In the genomic region with DNA sequence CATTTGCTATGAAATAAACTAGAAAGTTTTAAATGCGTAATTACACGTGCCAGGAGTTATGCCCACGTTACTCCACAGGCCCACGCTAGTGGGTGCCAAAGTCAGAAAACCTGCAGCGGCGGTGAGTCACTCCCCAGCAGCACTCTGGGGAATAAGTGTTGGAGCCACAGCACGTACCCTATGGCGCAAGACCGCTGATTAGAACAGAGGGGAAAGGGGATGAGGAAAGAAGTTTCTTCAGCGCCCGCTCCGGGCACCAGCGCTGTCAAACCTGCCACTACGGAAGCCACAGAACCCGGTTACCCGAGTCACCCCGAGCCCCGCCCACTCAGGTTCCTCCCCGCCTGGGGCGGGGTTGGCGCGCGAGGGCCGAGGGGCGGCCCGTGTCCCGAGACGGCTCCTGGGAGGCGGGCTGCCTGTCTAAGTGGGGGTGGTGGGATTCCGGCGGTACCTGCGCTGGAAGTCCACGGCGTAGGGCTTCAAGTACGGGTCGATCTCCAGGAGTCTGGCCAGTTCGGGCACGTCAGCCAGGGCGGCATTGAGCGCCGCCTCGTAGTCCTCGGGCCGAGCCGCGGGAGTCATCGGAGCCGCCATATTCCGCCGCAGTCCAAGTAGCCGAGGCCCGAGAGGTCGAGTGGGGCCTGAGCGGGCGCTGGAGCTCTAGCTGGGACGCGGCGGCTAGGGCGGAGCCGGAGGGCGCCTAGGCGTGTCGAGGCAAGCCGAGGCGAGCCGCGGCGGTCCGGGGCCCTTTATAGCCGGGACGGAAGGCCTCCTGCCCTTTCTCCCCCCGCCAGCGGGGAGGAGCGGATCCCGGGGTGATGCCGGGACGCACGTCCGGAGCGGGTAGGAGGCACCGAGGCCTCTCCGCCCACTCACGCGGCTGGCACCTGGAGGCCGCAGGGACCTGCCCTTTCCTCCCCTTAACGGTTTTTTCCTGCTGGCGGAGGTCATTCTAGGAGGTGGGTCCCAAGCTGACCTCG, we compare ENCODE assay signal across 1 cellular context.
TF ChIP-seq lines count a peak whose summit lies in the region.

A gene (minus strand): TSS at position 722 of the 980 bp plus-strand sequence. CDS start 128 bp downstream, at position 594.

TF ChIP-seq in K562, 482 proteins besides CTCF, POLR2A, EP300 and RAD21 (continued from another document and continues in another):
- TF ChIP-seq, protein P1, sequence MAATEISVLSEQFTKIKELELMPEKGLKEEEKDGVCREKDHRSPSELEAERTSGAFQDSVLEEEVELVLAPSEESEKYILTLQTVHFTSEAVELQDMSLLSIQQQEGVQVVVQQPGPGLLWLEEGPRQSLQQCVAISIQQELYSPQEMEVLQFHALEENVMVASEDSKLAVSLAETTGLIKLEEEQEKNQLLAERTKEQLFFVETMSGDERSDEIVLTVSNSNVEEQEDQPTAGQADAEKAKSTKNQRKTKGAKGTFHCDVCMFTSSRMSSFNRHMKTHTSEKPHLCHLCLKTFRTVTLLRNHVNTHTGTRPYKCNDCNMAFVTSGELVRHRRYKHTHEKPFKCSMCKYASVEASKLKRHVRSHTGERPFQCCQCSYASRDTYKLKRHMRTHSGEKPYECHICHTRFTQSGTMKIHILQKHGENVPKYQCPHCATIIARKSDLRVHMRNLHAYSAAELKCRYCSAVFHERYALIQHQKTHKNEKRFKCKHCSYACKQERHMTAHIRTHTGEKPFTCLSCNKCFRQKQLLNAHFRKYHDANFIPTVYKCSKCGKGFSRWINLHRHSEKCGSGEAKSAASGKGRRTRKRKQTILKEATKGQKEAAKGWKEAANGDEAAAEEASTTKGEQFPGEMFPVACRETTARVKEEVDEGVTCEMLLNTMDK (IDR thresholded peaks at IDR 0.05; ENCODE audit: borderline replicate concordance, insufficient read depth, low read depth, low read length, poor library complexity, severe bottlenecking) = peak; percentile 21
- peak; percentile 58; the same call in 1 of the 2 replicates for TF ChIP-seq MYNN (IDR thresholded peaks at IDR 0.05)
- no peak for TF ChIP-seq MYNN (CRISPR knock-in tag; IDR thresholded peaks at IDR 0.05)
- TF ChIP-seq, protein P2, sequence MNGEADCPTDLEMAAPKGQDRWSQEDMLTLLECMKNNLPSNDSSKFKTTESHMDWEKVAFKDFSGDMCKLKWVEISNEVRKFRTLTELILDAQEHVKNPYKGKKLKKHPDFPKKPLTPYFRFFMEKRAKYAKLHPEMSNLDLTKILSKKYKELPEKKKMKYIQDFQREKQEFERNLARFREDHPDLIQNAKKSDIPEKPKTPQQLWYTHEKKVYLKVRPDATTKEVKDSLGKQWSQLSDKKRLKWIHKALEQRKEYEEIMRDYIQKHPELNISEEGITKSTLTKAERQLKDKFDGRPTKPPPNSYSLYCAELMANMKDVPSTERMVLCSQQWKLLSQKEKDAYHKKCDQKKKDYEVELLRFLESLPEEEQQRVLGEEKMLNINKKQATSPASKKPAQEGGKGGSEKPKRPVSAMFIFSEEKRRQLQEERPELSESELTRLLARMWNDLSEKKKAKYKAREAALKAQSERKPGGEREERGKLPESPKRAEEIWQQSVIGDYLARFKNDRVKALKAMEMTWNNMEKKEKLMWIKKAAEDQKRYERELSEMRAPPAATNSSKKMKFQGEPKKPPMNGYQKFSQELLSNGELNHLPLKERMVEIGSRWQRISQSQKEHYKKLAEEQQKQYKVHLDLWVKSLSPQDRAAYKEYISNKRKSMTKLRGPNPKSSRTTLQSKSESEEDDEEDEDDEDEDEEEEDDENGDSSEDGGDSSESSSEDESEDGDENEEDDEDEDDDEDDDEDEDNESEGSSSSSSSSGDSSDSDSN (IDR thresholded peaks at IDR 0.05; ENCODE audit: borderline replicate concordance in 1 of 2, low read depth in 2 of 2, low read length in 2 of 2) = peak in 1 of 2 experiments; percentile 87; a peak in 3 of 4 replicates
- TF ChIP-seq CBFA2T3 (IDR thresholded peaks at IDR 0.05) = peak; percentile 52
- TF ChIP-seq LARP7 (IDR thresholded peaks at IDR 0.05) = no peak
- TF ChIP-seq SMARCA4 (IDR thresholded peaks at IDR 0.05) = peak; percentile 50; the same call in 1 of the 2 replicates
- TF ChIP-seq POLR2B (IDR thresholded peaks at IDR 0.05; ENCODE audit: low read depth, partially characterized antibody) = peak; percentile 64
- TF ChIP-seq CREBBP (IDR thresholded peaks at IDR 0.05; ENCODE audit: low read depth, low read length) = no peak
- TF ChIP-seq NCOA6 (IDR thresholded peaks at IDR 0.05) = peak; percentile 51; the same call in 1 of the 2 replicates
- TF ChIP-seq ATF7 (IDR thresholded peaks at IDR 0.05) = peak; percentile 54; the same call in 1 of the 2 replicates
- TF ChIP-seq DPF2 (IDR thresholded peaks at IDR 0.05) = 0 out of 2 replicates have a peak, but pooled peaks have one; percentile 33
- TF ChIP-seq ZBTB17 (CRISPR knock-in tag; IDR thresholded peaks at IDR 0.05) = peak; percentile 99
- peak; percentile 82 for TF ChIP-seq HMGN3 (IDR thresholded peaks at IDR 0.05; ENCODE audit: borderline replicate concordance, extremely low read depth, insufficient read length, low read depth, low read length)
- TF ChIP-seq, protein P3, sequence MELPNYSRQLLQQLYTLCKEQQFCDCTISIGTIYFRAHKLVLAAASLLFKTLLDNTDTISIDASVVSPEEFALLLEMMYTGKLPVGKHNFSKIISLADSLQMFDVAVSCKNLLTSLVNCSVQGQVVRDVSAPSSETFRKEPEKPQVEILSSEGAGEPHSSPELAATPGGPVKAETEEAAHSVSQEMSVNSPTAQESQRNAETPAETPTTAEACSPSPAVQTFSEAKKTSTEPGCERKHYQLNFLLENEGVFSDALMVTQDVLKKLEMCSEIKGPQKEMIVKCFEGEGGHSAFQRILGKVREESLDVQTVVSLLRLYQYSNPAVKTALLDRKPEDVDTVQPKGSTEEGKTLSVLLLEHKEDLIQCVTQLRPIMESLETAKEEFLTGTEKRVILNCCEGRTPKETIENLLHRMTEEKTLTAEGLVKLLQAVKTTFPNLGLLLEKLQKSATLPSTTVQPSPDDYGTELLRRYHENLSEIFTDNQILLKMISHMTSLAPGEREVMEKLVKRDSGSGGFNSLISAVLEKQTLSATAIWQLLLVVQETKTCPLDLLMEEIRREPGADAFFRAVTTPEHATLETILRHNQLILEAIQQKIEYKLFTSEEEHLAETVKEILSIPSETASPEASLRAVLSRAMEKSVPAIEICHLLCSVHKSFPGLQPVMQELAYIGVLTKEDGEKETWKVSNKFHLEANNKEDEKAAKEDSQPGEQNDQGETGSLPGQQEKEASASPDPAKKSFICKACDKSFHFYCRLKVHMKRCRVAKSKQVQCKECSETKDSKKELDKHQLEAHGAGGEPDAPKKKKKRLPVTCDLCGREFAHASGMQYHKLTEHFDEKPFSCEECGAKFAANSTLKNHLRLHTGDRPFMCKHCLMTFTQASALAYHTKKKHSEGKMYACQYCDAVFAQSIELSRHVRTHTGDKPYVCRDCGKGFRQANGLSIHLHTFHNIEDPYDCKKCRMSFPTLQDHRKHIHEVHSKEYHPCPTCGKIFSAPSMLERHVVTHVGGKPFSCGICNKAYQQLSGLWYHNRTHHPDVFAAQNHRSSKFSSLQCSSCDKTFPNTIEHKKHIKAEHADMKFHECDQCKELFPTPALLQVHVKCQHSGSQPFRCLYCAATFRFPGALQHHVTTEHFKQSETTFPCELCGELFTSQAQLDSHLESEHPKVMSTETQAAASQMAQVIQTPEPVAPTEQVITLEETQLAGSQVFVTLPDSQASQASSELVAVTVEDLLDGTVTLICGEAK (IDR thresholded peaks at IDR 0.05) = no peak
- TF ChIP-seq, protein P3 (CRISPR knock-in tag; IDR thresholded peaks at IDR 0.05) = no peak
- TF ChIP-seq POLR2H (tag; IDR thresholded peaks at IDR 0.05; ENCODE audit: low read depth) = peak; percentile 58; the same call in 1 of the 2 replicates
- TF ChIP-seq RBM22 (IDR thresholded peaks at IDR 0.05; ENCODE audit: low read depth, low read length, poor library complexity, severe bottlenecking) = peak; percentile 43
- no peak for TF ChIP-seq FOXM1 (IDR thresholded peaks at IDR 0.05; ENCODE audit: low read depth)
- 0 out of 2 replicates have a peak, but pooled peaks have one; percentile 12 for TF ChIP-seq FOXM1 (CRISPR knock-in tag; IDR thresholded peaks at IDR 0.05; ENCODE audit: low read depth)
- TF ChIP-seq KAT7 (CRISPR knock-in tag; IDR thresholded peaks at IDR 0.05; ENCODE audit: borderline replicate concordance) = 0 out of 2 replicates have a peak, but pooled peaks have one; percentile 16
- TF ChIP-seq ZNF584 (CRISPR knock-in tag; IDR thresholded peaks at IDR 0.05; ENCODE audit: low read depth) = peak; percentile 62; the same call in 1 of the 2 replicates
- TF ChIP-seq SRSF3 (IDR thresholded peaks at IDR 0.05; ENCODE audit: insufficient read depth, low read length) = no peak
- TF ChIP-seq, protein P4, sequence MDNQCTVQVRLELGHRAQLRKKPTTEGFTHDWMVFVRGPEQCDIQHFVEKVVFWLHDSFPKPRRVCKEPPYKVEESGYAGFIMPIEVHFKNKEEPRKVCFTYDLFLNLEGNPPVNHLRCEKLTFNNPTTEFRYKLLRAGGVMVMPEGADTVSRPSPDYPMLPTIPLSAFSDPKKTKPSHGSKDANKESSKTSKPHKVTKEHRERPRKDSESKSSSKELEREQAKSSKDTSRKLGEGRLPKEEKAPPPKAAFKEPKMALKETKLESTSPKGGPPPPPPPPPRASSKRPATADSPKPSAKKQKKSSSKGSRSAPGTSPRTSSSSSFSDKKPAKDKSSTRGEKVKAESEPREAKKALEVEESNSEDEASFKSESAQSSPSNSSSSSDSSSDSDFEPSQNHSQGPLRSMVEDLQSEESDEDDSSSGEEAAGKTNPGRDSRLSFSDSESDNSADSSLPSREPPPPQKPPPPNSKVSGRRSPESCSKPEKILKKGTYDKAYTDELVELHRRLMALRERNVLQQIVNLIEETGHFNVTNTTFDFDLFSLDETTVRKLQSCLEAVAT (IDR thresholded peaks at IDR 0.05) = peak in 1 of 2 experiments; percentile 99; a peak in 2 of 4 replicates
- no peak for TF ChIP-seq ZNF75A (CRISPR knock-in tag; IDR thresholded peaks at IDR 0.05)
- no peak for TF ChIP-seq POLR3G (IDR thresholded peaks at IDR 0.05; ENCODE audit: extremely low read depth, insufficient read length, insufficient replicate concordance)
- TF ChIP-seq PCBP1 (IDR thresholded peaks at IDR 0.05; ENCODE audit: low read depth, low read length, poor library complexity, severe bottlenecking) = peak; percentile 32
- TF ChIP-seq KLF1 (tag; IDR thresholded peaks at IDR 0.05) = peak; percentile 65; the same call in 1 of the 2 replicates
- TF ChIP-seq CBX1 (IDR thresholded peaks at IDR 0.05; ENCODE audit: low read depth) = 0 out of 2 replicates have a peak, but pooled peaks have one; percentile 41
- TF ChIP-seq ZFP30 (CRISPR knock-in tag; IDR thresholded peaks at IDR 0.05; ENCODE audit: borderline replicate concordance) = no peak
- TF ChIP-seq ZC3H8 (IDR thresholded peaks at IDR 0.05) = no peak
- no peak for TF ChIP-seq MEIS2 (IDR thresholded peaks at IDR 0.05; ENCODE audit: partially characterized antibody)
- TF ChIP-seq CSDE1 (IDR thresholded peaks at IDR 0.05) = no peak
- no peak for TF ChIP-seq KDM4B (IDR thresholded peaks at IDR 0.05; ENCODE audit: borderline replicate concordance in 2 of 2, low read depth in 1 of 2)
- TF ChIP-seq HLTF (IDR thresholded peaks at IDR 0.05) = no peak
- TF ChIP-seq ARID1B (IDR thresholded peaks at IDR 0.05) = peak; percentile 29
- TF ChIP-seq CEBPB (tag; IDR thresholded peaks at IDR 0.05) = peak; percentile 95
- TF ChIP-seq, protein P5, sequence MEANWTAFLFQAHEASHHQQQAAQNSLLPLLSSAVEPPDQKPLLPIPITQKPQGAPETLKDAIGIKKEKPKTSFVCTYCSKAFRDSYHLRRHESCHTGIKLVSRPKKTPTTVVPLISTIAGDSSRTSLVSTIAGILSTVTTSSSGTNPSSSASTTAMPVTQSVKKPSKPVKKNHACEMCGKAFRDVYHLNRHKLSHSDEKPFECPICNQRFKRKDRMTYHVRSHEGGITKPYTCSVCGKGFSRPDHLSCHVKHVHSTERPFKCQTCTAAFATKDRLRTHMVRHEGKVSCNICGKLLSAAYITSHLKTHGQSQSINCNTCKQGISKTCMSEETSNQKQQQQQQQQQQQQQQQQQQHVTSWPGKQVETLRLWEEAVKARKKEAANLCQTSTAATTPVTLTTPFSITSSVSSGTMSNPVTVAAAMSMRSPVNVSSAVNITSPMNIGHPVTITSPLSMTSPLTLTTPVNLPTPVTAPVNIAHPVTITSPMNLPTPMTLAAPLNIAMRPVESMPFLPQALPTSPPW (CRISPR knock-in tag; IDR thresholded peaks at IDR 0.05) = peak; percentile 97
- TF ChIP-seq ZNF589 (CRISPR knock-in tag; IDR thresholded peaks at IDR 0.05; ENCODE audit: low read depth) = peak; percentile 52; the same call in 1 of the 2 replicates
- peak; percentile 59 for TF ChIP-seq TAF1 (IDR thresholded peaks at IDR 0.05; ENCODE audit: control insufficient read depth, extremely low read depth, insufficient read depth, low read length, severe bottlenecking)
